Comparison of ENCODE assay signal across 22 cellular contexts in the genomic region with DNA sequence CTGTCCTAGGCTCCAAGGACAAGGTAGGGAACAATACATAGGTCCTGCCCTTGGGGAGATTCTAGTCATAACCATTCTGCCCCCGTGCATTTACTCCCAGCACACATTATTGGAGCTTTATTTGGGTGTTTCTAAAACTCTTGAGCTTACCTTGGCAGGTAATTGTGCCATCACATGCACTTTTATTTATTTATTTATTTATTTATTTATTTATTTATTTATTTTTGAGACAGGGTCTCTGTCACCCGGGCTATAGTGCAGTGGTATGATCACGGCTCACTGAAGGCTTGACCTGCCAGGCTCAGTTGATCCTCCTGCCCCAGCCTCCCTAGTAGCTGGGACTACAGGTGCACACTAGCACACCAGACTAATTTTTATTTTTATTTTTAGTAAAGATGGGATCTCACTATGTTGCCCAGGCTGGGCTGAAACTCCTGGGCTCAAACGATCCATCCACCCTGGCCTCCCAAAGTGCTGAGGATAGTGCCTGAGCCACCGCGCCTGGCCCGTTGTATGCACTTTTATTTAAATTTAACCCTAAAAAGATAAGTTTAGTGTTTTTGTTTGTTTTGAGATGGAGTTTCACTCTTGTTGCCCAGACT. TPM values are rescaled to one million over a fixed set of nuclear protein-coding genes. Genes with fewer than 3 reads are reported as not detected.
DNase-seq lines count a peak whose midpoint lies in the region; ATAC-seq and TF ChIP-seq lines count a peak whose summit lies in the region.
"Had no signal": no experiment of that assay in that cellular context is flagged by ENCODE, and none has a peak within 500 bp of the region (broad histone marks: within the 10 kb centered on the region; RNA-seq: fewer than 3 reads in every experiment).

No MANE protein-coding gene starts in this region.

- no peaks in the 10 kb centered on the region for H3K4me1 ChIP-seq in HEK293 (ENCODE audit: control insufficient read depth, insufficient read depth, low read length)
- H3K4me1 ChIP-seq in naive thymus-derived CD4-positive, alpha-beta T cell (ENCODE audit: control insufficient read depth in 2 of 2, insufficient read depth in 2 of 2, low read length in 2 of 2), result peaks cover 22 to 38% of the 10 kb centered on the region in 2 donors
- H3K4me1 ChIP-seq in upper lobe of right lung, result peaks cover 8% of the 10 kb centered on the region

- no peak overlapping the region for H3K27ac ChIP-seq in HEK293 (ENCODE audit: extremely low read depth, low read depth, low read length)
- peak overlapping the region; percentile 20 for H3K27ac ChIP-seq in naive thymus-derived CD4-positive, alpha-beta T cell (ENCODE audit: low read depth, low read length)
- no peak overlapping the region for H3K27ac ChIP-seq in upper lobe of right lung
- H3K27ac ChIP-seq: C4-2B had no signal

- H3K4me3 ChIP-seq in HEK293 (ENCODE audit: low read depth, low read length) (no peak overlapping the region), upper lobe of right lung (no peak overlapping the region)
- no peak overlapping the region for H3K4me3 ChIP-seq in naive thymus-derived CD4-positive, alpha-beta T cell (ENCODE audit: low read length)
- H3K4me3 ChIP-seq: GM12878, GM23338 had no signal

- H3K36me3 ChIP-seq in HEK293 (ENCODE audit: control insufficient read depth in 2 of 2, insufficient read depth in 1 of 2, low read length in 2 of 2) (peaks cover 3 to 8% of the 10 kb centered on the region in 2 experiments; a peak in 2 of 3 replicates), upper lobe of right lung (peaks cover 4% of the 10 kb centered on the region)
- H3K36me3 ChIP-seq in naive thymus-derived CD4-positive, alpha-beta T cell (ENCODE audit: control insufficient read depth in 2 of 3, insufficient read depth in 3 of 3, low read length in 3 of 3), result peaks cover 0 to 31% (median 0%) of the 10 kb centered on the region in 3 experiments

- peak overlapping the region in 6 of 9 donors; percentile 59 to 85 (median 72) for H3K27ac Mint-ChIP-seq in naive thymus-derived CD4-positive, alpha-beta T cell
- H3K27ac Mint-ChIP-seq: GM23338 had no signal

- POLR2A ChIA-PET in HEK293 (lab: Yijun Ruan, JAX), result no interaction called here
- POLR2A ChIA-PET in naive thymus-derived CD4-positive, alpha-beta T cell (lab: Charles Lee), result interaction anchor here (1.1 to 1.3 kb wide), 2 partner anchors 49 to 109 kb away, joined by 3 read pairs; partner anchors contain the start of gene DNAJC16

- no peak for DNase-seq in naive thymus-derived CD4-positive, alpha-beta T cell
- DNase-seq in upper lobe of right lung (peak; percentile 3), NCI-H2081 (lab: John Stamatoyannopoulos, UW) (no peak), germinal center (ENCODE audit: low spot score) (no peak)
- DNase-seq: CD8-positive, alpha-beta memory T cell; DMS 273 treated with DMSO at 0.1 percent for 48 hours; DMS79; EL; GDM1; H9; KG1; MM.1S; NCI-H1694; NCI-H2029 treated with DMSO at 0.1 percent for 48 hours; NCI-H2171; NCI-H524; NCI-H748 treated with DMSO at 0.1 percent for 48 hours had no signal

- H3K4me3 Mint-ChIP-seq in naive thymus-derived CD4-positive, alpha-beta T cell, result no peak overlapping the region
- H3K4me3 Mint-ChIP-seq: CD8-positive, alpha-beta memory T cell; GM23338; H9 had no signal

- H3K27me3 Mint-ChIP-seq in naive thymus-derived CD4-positive, alpha-beta T cell, result no peaks in the 10 kb centered on the region
- H3K27me3 Mint-ChIP-seq: CD8-positive, alpha-beta memory T cell had no signal

- ATAC-seq in naive thymus-derived CD4-positive, alpha-beta T cell, result no peak
- no peak for ATAC-seq in upper lobe of right lung
- ATAC-seq: GM12878, GM23338, SK-N-SH treated with all-trans-retinoic acid at 6 μM for 48 hours had no signal

- H3K9me3 Mint-ChIP-seq in naive thymus-derived CD4-positive, alpha-beta T cell, result no peaks in the 10 kb centered on the region
- H3K9me3 Mint-ChIP-seq: CD8-positive, alpha-beta memory T cell; GM23338; H9 had no signal

- no peaks in the 10 kb centered on the region for H3K27me3 ChIP-seq in naive thymus-derived CD4-positive, alpha-beta T cell (ENCODE audit: control insufficient read depth in 2 of 2, insufficient read depth in 2 of 2, low read length in 2 of 2)
- H3K27me3 ChIP-seq in upper lobe of right lung, result no peaks in the 10 kb centered on the region

- peaks cover 23 to 49% (median 41%) of the 10 kb centered on the region in 7 donors for H3K4me1 Mint-ChIP-seq in naive thymus-derived CD4-positive, alpha-beta T cell

- CTCF ChIA-PET in HEK293 (lab: Yijun Ruan, JAX), result no interaction called here
- CTCF ChIA-PET in naive thymus-derived CD4-positive, alpha-beta T cell (lab: Charles Lee), result no interaction called here

- no peak for TF ChIP-seq CTCF in HEK293 (tag by site-specific recombination; IDR thresholded peaks at IDR 0.05)
- TF ChIP-seq CTCF in upper lobe of right lung (IDR thresholded peaks at IDR 0.05), result no peak

- H3K36me3 Mint-ChIP-seq in naive thymus-derived CD4-positive, alpha-beta T cell, result peaks cover 5 to 33% (median 27%) of the 10 kb centered on the region in 5 donors

- intact Hi-C loops in naive thymus-derived CD4-positive, alpha-beta T cell (cut with micrococcal nuclease), result loop anchor here in 1 of 2 donors (5.0 kb wide), 1 partner anchor 167 kb away; the partner anchor contains the start of gene TMEM82
- intact Hi-C loops in upper lobe of right lung (cut with DNase I), result no loop called here

- H3K9me3 ChIP-seq in HEK293 (ENCODE audit: control insufficient read depth, insufficient read depth, low read depth, low read length) (no peaks in the 10 kb centered on the region), upper lobe of right lung (no peaks in the 10 kb centered on the region)
- no peaks in the 10 kb centered on the region for H3K9me3 ChIP-seq in naive thymus-derived CD4-positive, alpha-beta T cell (ENCODE audit: control insufficient read depth in 2 of 3, low read length in 3 of 3)

TF ChIP-seq in HEK293, 187 proteins besides CTCF, POLR2A, EP300 and RAD21 (continues in another document):
- no peak for TF ChIP-seq ZNF112 (tag by site-specific recombination; IDR thresholded peaks at IDR 0.05)
- 0 out of 2 replicates have a peak, but pooled peaks have one; percentile 53 for TF ChIP-seq ZNF292 (tag by site-specific recombination; IDR thresholded peaks at IDR 0.05; ENCODE audit: borderline replicate concordance, low read depth)
- TF ChIP-seq ZNF664 (tag by site-specific recombination; IDR thresholded peaks at IDR 0.05), result peak; percentile 84
- 0 out of 2 replicates have a peak, but pooled peaks have one; percentile 46 for TF ChIP-seq ZNF580 (tag by site-specific recombination; IDR thresholded peaks at IDR 0.05)
- TF ChIP-seq ZNF132 (tag by site-specific recombination; IDR thresholded peaks at IDR 0.05; ENCODE audit: borderline replicate concordance), result no peak
- no peak for TF ChIP-seq SCRT1 (tag by site-specific recombination; IDR thresholded peaks at IDR 0.05; ENCODE audit: borderline replicate concordance)
- TF ChIP-seq ZNF335 (tag by site-specific recombination; conservative IDR thresholded peaks at IDR 0.05), result no peak
- TF ChIP-seq ZNF266 (tag by site-specific recombination; IDR thresholded peaks at IDR 0.05; ENCODE audit: low read depth), result peak; percentile 77; the same call in 1 of the 2 replicates
- peak; percentile 79; the same call in 1 of the 2 replicates for TF ChIP-seq ZNF354C (tag by site-specific recombination; IDR thresholded peaks at IDR 0.05; ENCODE audit: borderline replicate concordance, low read depth)
- no peak for TF ChIP-seq ZNF626 (tag by site-specific recombination; IDR thresholded peaks at IDR 0.05)
- peak; percentile 89 for TF ChIP-seq ZNF555 (tag by site-specific recombination; conservative IDR thresholded peaks at IDR 0.05)
- TF ChIP-seq OVOL3 (tag by site-specific recombination; IDR thresholded peaks at IDR 0.05), result peak; percentile 68; the same call in 1 of the 2 replicates
- peak; percentile 95 for TF ChIP-seq ZNF394 (tag by site-specific recombination; IDR thresholded peaks at IDR 0.05; ENCODE audit: borderline replicate concordance)
- TF ChIP-seq ZNF654 (tag by site-specific recombination; IDR thresholded peaks at IDR 0.05; ENCODE audit: low read depth), result peak; percentile 38; the same call in 1 of the 2 replicates
- TF ChIP-seq ZNF529 (tag by site-specific recombination; IDR thresholded peaks at IDR 0.05; ENCODE audit: insufficient replicate concordance), result no peak
- TF ChIP-seq ZNF560 (tag by site-specific recombination; IDR thresholded peaks at IDR 0.05; ENCODE audit: borderline replicate concordance), result peak; percentile 89
- 0 out of 2 replicates have a peak, but pooled peaks have one; percentile 35 for TF ChIP-seq ZNF629 (tag by site-specific recombination; IDR thresholded peaks at IDR 0.05)
- TF ChIP-seq ZNF501 (tag by site-specific recombination; IDR thresholded peaks at IDR 0.05), result 0 out of 2 replicates have a peak, but pooled peaks have one; percentile 46
- TF ChIP-seq ZFP37 (tag by site-specific recombination; IDR thresholded peaks at IDR 0.05), result 0 out of 2 replicates have a peak, but pooled peaks have one; percentile 63
- TF ChIP-seq ZNF404 (tag by site-specific recombination; IDR thresholded peaks at IDR 0.05), result peak; percentile 75; the same call in 1 of the 2 replicates
- no peak for TF ChIP-seq ZBTB48 (tag by site-specific recombination; IDR thresholded peaks at IDR 0.05)
- no peak for TF ChIP-seq ZNF138 (tag by site-specific recombination; IDR thresholded peaks at IDR 0.05; ENCODE audit: borderline replicate concordance)
- peak; percentile 68 for TF ChIP-seq ZNF791 (tag by site-specific recombination; IDR thresholded peaks at IDR 0.05)
- TF ChIP-seq ZNF610 (tag by site-specific recombination; IDR thresholded peaks at IDR 0.05; ENCODE audit: borderline replicate concordance), result no peak

RNA-seq across cellular contexts. Expression of gene AGMAT, which starts 9.2 kb away (rescaled TPM):
- 10 to 100 TPM in 1 of 5 experiments, 1 to 10 TPM in 4; 6.4 to 21.5 (median 9.5) TPM for total RNA-seq in naive thymus-derived CD4-positive, alpha-beta T cell
- polyA plus RNA-seq in naive thymus-derived CD4-positive, alpha-beta T cell, result 10 to 100 TPM; 14.5 to 16.9 TPM
- total RNA-seq in upper lobe of right lung, result not detected

RNA-seq across cellular contexts. Expression of gene DDI2, which starts 41.6 kb away (rescaled TPM):
- total RNA-seq in naive thymus-derived CD4-positive, alpha-beta T cell, result 10 to 100 TPM; 24.5 to 46.8 (median 37.0) TPM
- 1 to 10 TPM; 3.2 to 6.7 TPM for polyA plus RNA-seq in naive thymus-derived CD4-positive, alpha-beta T cell
- total RNA-seq in upper lobe of right lung, result 40.9 TPM

RNA-seq across cellular contexts. Expression of gene DNAJC16, which starts 49.0 kb away (rescaled TPM):
- total RNA-seq in naive thymus-derived CD4-positive, alpha-beta T cell, result 10 to 100 TPM; 17.8 to 29.4 (median 25.0) TPM
- 10 to 100 TPM in 1 of 2 donors, 1 to 10 TPM in 1; 9.6 to 10.0 TPM for polyA plus RNA-seq in naive thymus-derived CD4-positive, alpha-beta T cell
- total RNA-seq in upper lobe of right lung, result 23.5 TPM

RNA-seq across cellular contexts. Expression of gene CASP9, which starts 51.6 kb away (rescaled TPM):
- total RNA-seq in naive thymus-derived CD4-positive, alpha-beta T cell, result 10 to 100 TPM; 14.7 to 22.2 (median 15.7) TPM
- polyA plus RNA-seq in naive thymus-derived CD4-positive, alpha-beta T cell, result 1 to 10 TPM; 9.0 to 9.3 TPM
- 11.7 TPM for total RNA-seq in upper lobe of right lung
